8 cellular contexts compared by ENCODE assay signal in the genomic region with DNA sequence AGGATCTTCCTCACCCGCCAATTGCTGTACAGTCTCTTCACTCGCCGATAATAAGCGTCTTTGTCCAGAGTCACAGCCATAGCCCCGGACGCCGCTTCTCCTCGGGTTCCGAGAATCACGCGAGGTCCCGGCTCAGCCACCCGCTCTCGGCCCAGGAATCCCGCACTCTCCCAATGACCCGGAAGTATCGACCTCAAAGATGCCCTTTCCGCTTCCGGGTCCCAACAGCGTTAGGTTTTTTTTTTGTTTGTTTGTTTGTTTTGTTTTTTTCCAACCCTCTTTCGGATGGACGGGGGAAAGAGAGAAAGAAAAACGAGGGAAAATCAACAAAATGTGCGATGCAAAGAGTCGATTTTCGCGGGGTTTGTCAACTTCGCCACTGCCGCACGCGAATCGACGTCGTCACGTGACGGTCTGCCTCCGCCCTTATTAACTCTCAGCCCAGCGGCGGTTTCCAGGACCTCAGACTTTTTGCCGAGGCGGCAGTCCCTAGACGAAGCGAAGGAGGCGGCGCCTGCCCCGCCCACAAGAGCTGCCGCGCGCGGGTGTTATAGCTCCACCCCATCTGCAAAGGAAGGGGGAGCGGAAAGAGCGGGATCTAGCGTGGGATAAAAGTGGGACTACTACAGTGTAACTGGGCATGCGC. TPM values are rescaled to one million over a fixed set of nuclear protein-coding genes. Genes with fewer than 3 reads are reported as not detected.
DNase-seq lines count a peak whose midpoint lies in the region; ATAC-seq and TF ChIP-seq lines count a peak whose summit lies in the region.

Gene SUPT16H (minus strand): TSS at position 172 of the 646 bp plus-strand sequence. CDS start 92 bp downstream, at position 80.

- DNase-seq in GM06990 (ENCODE audit: extremely low read depth, insufficient read length): peak; percentile 92
- peak; percentile 97 for DNase-seq in NCI-H1092 (lab: John Stamatoyannopoulos, UW)
- DNase-seq in globus pallidus (ENCODE audit: low spot score): peak; percentile 94
- peak; percentile 91 for DNase-seq in occipital lobe (lab: John Stamatoyannopoulos, UW)

- peaks cover 31% of the 10 kb centered on the region for H3K4me1 Mint-ChIP-seq in activated naive CD4-positive, alpha-beta T cell treated with anti-CD3 and anti-CD28 coated beads, Interleukin-2, amount 50 U/mL, for 24 hours

- H3K27ac Mint-ChIP-seq in activated naive CD4-positive, alpha-beta T cell treated with anti-CD3 and anti-CD28 coated beads, Interleukin-2, amount 50 U/mL, for 24 hours: peak within 1 kb of the TSS; percentile 99

- no peak for TF ChIP-seq CTCF in GM06990 (IDR thresholded peaks at IDR 0.05; ENCODE audit: insufficient read depth, low read length, poor library complexity, severe bottlenecking)

- peaks cover 5% of the 10 kb centered on the region for H3K36me3 Mint-ChIP-seq in activated naive CD4-positive, alpha-beta T cell treated with anti-CD3 and anti-CD28 coated beads, Interleukin-2, amount 50 U/mL, for 24 hours

- H3K27ac ChIP-seq in temporal lobe (ENCODE audit: low read depth, low read length): peak within 1 kb of the TSS; percentile 90

- no peaks in the 10 kb centered on the region for H3K27me3 ChIP-seq in GM06990 (replicated peaks; ENCODE audit: control insufficient read depth, insufficient read depth, low read length)

- H3K4me3 ChIP-seq in GM06990 (replicated peaks; ENCODE audit: low read depth, low read length): peak within 1 kb of the TSS; percentile 98

- H3K4me3 Mint-ChIP-seq in activated naive CD4-positive, alpha-beta T cell treated with anti-CD3 and anti-CD28 coated beads, Interleukin-2, amount 50 U/mL, for 24 hours: peak within 1 kb of the TSS; percentile 96

- no peaks in the 10 kb centered on the region for H3K27me3 Mint-ChIP-seq in activated naive CD4-positive, alpha-beta T cell treated with anti-CD3 and anti-CD28 coated beads, Interleukin-2, amount 50 U/mL, for 24 hours

- H3K9me3 Mint-ChIP-seq in activated naive CD4-positive, alpha-beta T cell treated with anti-CD3 and anti-CD28 coated beads, Interleukin-2, amount 50 U/mL, for 24 hours: no peaks in the 10 kb centered on the region

- H3K36me3 ChIP-seq in GM06990 (ENCODE audit: control insufficient read depth, insufficient read depth, low read length): peaks cover 8% of the 10 kb centered on the region

- ATAC-seq in HG02588 (IDR thresholded peaks at IDR 0.05; ENCODE audit: unreplicated experiment): peak; percentile 94
- ATAC-seq in SK-N-SH treated with all-trans-retinoic acid at 6 μM for 48 hours: peak; percentile 94

TF ChIP-seq in SK-N-SH treated with all-trans-retinoic acid at 6 μM for 48 hours, 23 proteins besides CTCF, POLR2A, EP300 and RAD21:
- TF ChIP-seq TSHZ2 (CRISPR knock-in tag; IDR thresholded peaks at IDR 0.05) (no peak), ZC3H10 (CRISPR knock-in tag; IDR thresholded peaks at IDR 0.05) (no peak), OSR1 (CRISPR knock-in tag; IDR thresholded peaks at IDR 0.05) (no peak), PATZ1 (CRISPR knock-in tag; IDR thresholded peaks at IDR 0.05; ENCODE audit: borderline replicate concordance) (no peak), BACH2 (CRISPR knock-in tag; IDR thresholded peaks at IDR 0.05; ENCODE audit: borderline replicate concordance) (no peak), ZNF565 (CRISPR knock-in tag; conservative IDR thresholded peaks at IDR 0.05; ENCODE audit: low read depth) (no peak)

RNA-seq across cellular contexts. Expression of gene SUPT16H, which starts in this region (rescaled TPM):
- total RNA-seq in occipital lobe (96.7 TPM), temporal lobe (76.7 TPM)

Comparison
In these comparisons a context has a peak if more than half of its experiments do, and no peak if none do; other contexts are left out.
1. Peak in every context shown above with its lines: DNase-seq, ATAC-seq, H3K4me3 ChIP-seq and H3K27ac ChIP-seq.